In the genomic region with DNA sequence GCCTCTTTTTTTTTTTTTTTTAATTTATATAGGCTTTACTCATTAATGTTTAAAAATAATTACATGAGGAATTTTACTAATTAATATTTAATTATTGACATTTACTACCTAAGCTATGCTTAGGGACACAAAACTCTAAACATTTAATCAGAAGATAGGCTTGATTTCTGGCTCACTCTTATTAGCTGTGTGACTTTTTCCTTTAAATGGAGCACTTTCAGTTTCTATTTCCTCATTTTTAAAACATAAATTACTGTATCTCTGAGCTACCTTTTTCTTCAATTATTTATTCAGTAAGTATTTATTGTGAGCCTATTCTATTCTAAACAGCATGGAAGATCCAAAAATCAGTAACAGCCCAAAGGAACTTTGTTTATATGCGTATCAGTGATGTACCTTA, we compare ENCODE assay signal across 22 cellular contexts. TPM values are rescaled to one million over a fixed set of nuclear protein-coding genes. Genes with fewer than 3 reads are reported as not detected.
DNase-seq lines count a peak whose midpoint lies in the region; ATAC-seq and TF ChIP-seq lines count a peak whose summit lies in the region.
"Had no signal": no experiment of that assay in that cellular context is flagged by ENCODE, and none has a peak within 500 bp of the region (broad histone marks: within the 10 kb centered on the region; RNA-seq: fewer than 3 reads in every experiment).

No MANE protein-coding gene starts in this region.

- no peaks in the 10 kb centered on the region for H3K36me3 ChIP-seq in adipocyte (ENCODE audit: control insufficient read depth, insufficient read depth, low read length, severe bottlenecking)
- H3K36me3 ChIP-seq: adrenal gland, MG63, spleen, vagina had no signal

- H3K4me3 ChIP-seq in HL-60 (replicated peaks; ENCODE audit: insufficient read depth, low read length) (no peak overlapping the region), adipocyte (ENCODE audit: low read length) (peak overlapping the region; percentile 57)
- H3K4me3 ChIP-seq: adrenal gland, MG63, spleen, vagina had no signal

- no peak for DNase-seq in T-helper 2 cell treated with Interferon-gamma antibody and Interleukin-4, amounts not matched to agents 5 μg/mL and 100 μg/mL, for 36 hours (ENCODE audit: low spot score)
- DNase-seq in T-helper 2 cell (no peak), HL-60 (ENCODE audit: low read depth in 1 of 2, low spot score in 1 of 2) (no peak), adipocyte (ENCODE audit: low read depth) (no peak), osteocyte (ENCODE audit: extremely low spot score, unreplicated experiment) (no peak)
- no peak for DNase-seq in activated CD4-positive, alpha-beta memory T cell treated with anti-CD3 and anti-CD28 coated beads for 36 hours
- DNase-seq: ACHN; adrenal gland; foreskin keratinocyte; GDM1; hypothalamus; MG63; NCI-H1694; PC-3; SIG-M5; spleen; stimulated activated CD4-positive, alpha-beta T cell treated with anti-CD3 and anti-CD28 coated beads, Interleukin-4, amount 100 ng/mL, for 4 hours had no signal

- intact Hi-C loops in activated CD4-positive, alpha-beta memory T cell treated with anti-CD3 and anti-CD28 coated beads for 36 hours (cut with micrococcal nuclease): no loop called here

- POLR2A ChIA-PET in activated CD4-positive, alpha-beta memory T cell treated with anti-CD3 and anti-CD28 coated beads for 36 hours (lab: Charles Lee): no interaction called here

- CTCF ChIA-PET in activated CD4-positive, alpha-beta memory T cell treated with anti-CD3 and anti-CD28 coated beads for 36 hours (lab: Charles Lee): interaction anchor here (0.6 kb wide), 1 partner anchor 31 kb away, joined by 3 read pairs; no protein-coding TSS in a partner anchor

- peak overlapping the region; percentile 59 for H3K27ac Mint-ChIP-seq in T-helper 2 cell treated with Interferon-gamma antibody and Interleukin-4, amounts not matched to agents 5 μg/mL and 100 μg/mL, for 36 hours
- H3K27ac Mint-ChIP-seq in osteocyte (ENCODE audit: unreplicated experiment): peak overlapping the region; percentile 43
- no peak overlapping the region for H3K27ac Mint-ChIP-seq in activated CD4-positive, alpha-beta memory T cell treated with anti-CD3 and anti-CD28 coated beads for 36 hours
- H3K27ac Mint-ChIP-seq: activated T-helper 2 cell treated with anti-CD3 and anti-CD28 coated beads, Interferon-gamma antibody, Interleukin-2, Interleukin-4, amounts not matched to agents 10 μg/mL and 5 μg/mL and 100 μg/mL, durations not matched to agents 14 hours and 24 hours and 36 hours had no signal

- H3K27me3 Mint-ChIP-seq in T-helper 2 cell treated with Interferon-gamma antibody and Interleukin-4, amounts not matched to agents 5 μg/mL and 100 μg/mL, for 36 hours (ENCODE audit: low read depth): peaks cover 3% of the 10 kb centered on the region
- no peaks in the 10 kb centered on the region for H3K27me3 Mint-ChIP-seq in osteocyte (ENCODE audit: unreplicated experiment)
- no peaks in the 10 kb centered on the region for H3K27me3 Mint-ChIP-seq in activated CD4-positive, alpha-beta memory T cell treated with anti-CD3 and anti-CD28 coated beads for 36 hours

- peaks cover 11% of the 10 kb centered on the region for H3K36me3 Mint-ChIP-seq in T-helper 2 cell treated with Interferon-gamma antibody and Interleukin-4, amounts not matched to agents 5 μg/mL and 100 μg/mL, for 36 hours (ENCODE audit: low read depth)
- no peaks in the 10 kb centered on the region for H3K36me3 Mint-ChIP-seq in osteocyte (ENCODE audit: unreplicated experiment)
- H3K36me3 Mint-ChIP-seq in activated CD4-positive, alpha-beta memory T cell treated with anti-CD3 and anti-CD28 coated beads for 36 hours: no peaks in the 10 kb centered on the region

- H3K27me3 ChIP-seq in HL-60 (ENCODE audit: insufficient read depth, poor library complexity, severe bottlenecking): no peaks in the 10 kb centered on the region
- no peaks in the 10 kb centered on the region for H3K27me3 ChIP-seq in adipocyte (replicated peaks; ENCODE audit: control insufficient read depth, insufficient read depth, low read length)
- H3K27me3 ChIP-seq: adrenal gland, foreskin keratinocyte, MG63, spleen, vagina had no signal

- 0 out of 2 replicates have a peak overlapping the region, but pooled peaks have one; percentile 17 for H3K27ac ChIP-seq in HL-60 (replicated peaks)
- H3K27ac ChIP-seq: adrenal gland, C4-2B, foreskin keratinocyte, vagina had no signal

- peak overlapping the region; percentile 43 for H3K9ac ChIP-seq in adipocyte (ENCODE audit: low read length)

- H3K9me3 ChIP-seq in adipocyte (ENCODE audit: control insufficient read depth, low read length): no peaks in the 10 kb centered on the region
- H3K9me3 ChIP-seq: adrenal gland, MG63, spleen, vagina had no signal

- peaks cover 18% of the 10 kb centered on the region for H3K4me1 Mint-ChIP-seq in T-helper 2 cell treated with Interferon-gamma antibody and Interleukin-4, amounts not matched to agents 5 μg/mL and 100 μg/mL, for 36 hours (ENCODE audit: low read depth)
- H3K4me1 Mint-ChIP-seq in osteocyte (ENCODE audit: unreplicated experiment): peaks cover 25% of the 10 kb centered on the region
- H3K4me1 Mint-ChIP-seq in activated CD4-positive, alpha-beta memory T cell treated with anti-CD3 and anti-CD28 coated beads for 36 hours (ENCODE audit: low read depth): peaks cover 6% of the 10 kb centered on the region

- peaks cover 33% of the 10 kb centered on the region for H3K4me1 ChIP-seq in adipocyte (ENCODE audit: control insufficient read depth, insufficient read depth, low read length)

- no peak for ATAC-seq in HG03460 (IDR thresholded peaks at IDR 0.05; ENCODE audit: unreplicated experiment)
- ATAC-seq in GM18868 (IDR thresholded peaks at IDR 0.05; ENCODE audit: unreplicated experiment): no peak
- ATAC-seq: foreskin keratinocyte, PC-3 had no signal

- no peak for TF ChIP-seq CTCF in HL-60 (IDR thresholded peaks at IDR 0.05; ENCODE audit: insufficient read depth, low read length)
- no peak for TF ChIP-seq CTCF in osteocyte (IDR thresholded peaks at IDR 0.05)

- H3K4me3 Mint-ChIP-seq in T-helper 2 cell treated with Interferon-gamma antibody and Interleukin-4, amounts not matched to agents 5 μg/mL and 100 μg/mL, for 36 hours: peak overlapping the region; percentile 6
- no peak overlapping the region for H3K4me3 Mint-ChIP-seq in osteocyte (ENCODE audit: unreplicated experiment)
- H3K4me3 Mint-ChIP-seq in activated CD4-positive, alpha-beta memory T cell treated with anti-CD3 and anti-CD28 coated beads for 36 hours: no peak overlapping the region

- peaks cover 11% of the 10 kb centered on the region for H3K9me3 Mint-ChIP-seq in T-helper 2 cell treated with Interferon-gamma antibody and Interleukin-4, amounts not matched to agents 5 μg/mL and 100 μg/mL, for 36 hours
- H3K9me3 Mint-ChIP-seq in osteocyte (ENCODE audit: unreplicated experiment): no peaks in the 10 kb centered on the region
- no peaks in the 10 kb centered on the region for H3K9me3 Mint-ChIP-seq in activated CD4-positive, alpha-beta memory T cell treated with anti-CD3 and anti-CD28 coated beads for 36 hours
- H3K9me3 Mint-ChIP-seq: activated T-helper 2 cell treated with anti-CD3 and anti-CD28 coated beads, Interferon-gamma antibody, Interleukin-2, Interleukin-4, amounts not matched to agents 10 μg/mL and 5 μg/mL and 100 μg/mL, durations not matched to agents 14 hours and 24 hours and 36 hours had no signal

RNA-seq across cellular contexts. Expression of a gene that starts 40.5 kb away (rescaled TPM):
- total RNA-seq in osteocyte: 1.8 and 2.4 TPM in 2 replicates
- total RNA-seq in activated CD4-positive, alpha-beta memory T cell treated with anti-CD3 and anti-CD28 coated beads for 36 hours: 1 to 10 TPM; 4.8 to 5.7 TPM
